Comparison of ENCODE assay signal across 14 cellular contexts in the genomic region with DNA sequence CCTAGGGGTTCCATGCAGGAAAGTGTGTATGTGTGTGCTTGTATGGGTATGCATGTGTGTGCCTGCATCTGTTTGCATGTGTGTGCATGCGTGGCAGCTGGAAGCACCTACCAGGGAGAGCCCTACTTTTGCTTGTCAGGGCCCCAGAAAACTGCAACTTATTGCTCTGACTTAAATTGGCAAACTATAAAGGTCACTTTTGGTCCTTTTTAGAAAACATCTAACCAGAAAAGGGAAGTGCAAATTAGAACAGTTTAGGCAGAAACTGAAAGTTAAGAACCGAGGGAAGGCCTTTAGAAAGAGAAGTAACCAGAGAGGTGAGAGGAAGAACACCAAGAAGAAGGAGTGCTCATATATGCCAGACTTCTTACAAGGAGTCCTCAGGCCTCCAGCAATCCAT. TPM values are rescaled to one million over a fixed set of nuclear protein-coding genes. Genes with fewer than 3 reads are reported as not detected.
DNase-seq lines count a peak whose midpoint lies in the region; ATAC-seq and TF ChIP-seq lines count a peak whose summit lies in the region.
"Had no signal": no experiment of that assay in that cellular context is flagged by ENCODE, and none has a peak within 500 bp of the region (broad histone marks: within the 10 kb centered on the region; RNA-seq: fewer than 3 reads in every experiment).

No MANE protein-coding gene starts in this region.

- H3K9ac ChIP-seq in SU-DHL-6 (ENCODE audit: low read length) (peak overlapping the region; percentile 32), neural progenitor cell (no peak overlapping the region)

- H3K4me2 ChIP-seq in SU-DHL-6 (ENCODE audit: low read depth, low read length, poor library complexity, severe bottlenecking): peak overlapping the region; percentile 53
- H3K4me2 ChIP-seq in osteoblast (ENCODE audit: insufficient read depth, low read length): no peak overlapping the region
- H3K4me2 ChIP-seq in neural progenitor cell: no peak overlapping the region

- H3K9me3 ChIP-seq in SU-DHL-6 (ENCODE audit: insufficient read depth, low read length) (0 out of 2 replicates have a peak, but pooled peaks cover under 1% of the 10 kb centered on the region), osteoblast (ENCODE audit: low read depth, low read length) (no peaks in the 10 kb centered on the region), neural progenitor cell (ENCODE audit: low read depth) (no peaks in the 10 kb centered on the region)
- H3K9me3 ChIP-seq: gastrocnemius medialis, SJSA1 had no signal

- in situ Hi-C loops in GM13976 (cut with MboI; ENCODE audit: low sequenced_read_pairs, unreplicated experiment): no loop called here

- no peaks in the 10 kb centered on the region for H3K36me3 Mint-ChIP-seq in neural progenitor cell

- H3K9me3 Mint-ChIP-seq in neural progenitor cell: peaks cover under 1% of the 10 kb centered on the region

- no peaks in the 10 kb centered on the region for H3K36me3 ChIP-seq in SU-DHL-6 (ENCODE audit: low read length)
- H3K36me3 ChIP-seq in osteoblast (ENCODE audit: insufficient read depth, low read length): no peaks in the 10 kb centered on the region
- H3K36me3 ChIP-seq in neural progenitor cell: no peaks in the 10 kb centered on the region
- H3K36me3 ChIP-seq: gastrocnemius medialis, SJSA1 had no signal

- H2AFZ ChIP-seq in SU-DHL-6 (ENCODE audit: low read depth, low read length, severe bottlenecking) (peak overlapping the region; percentile 49), osteoblast (ENCODE audit: low read length) (no peak overlapping the region), neural progenitor cell (replicated peaks) (no peak overlapping the region)

- ATAC-seq in GM21390 (IDR thresholded peaks at IDR 0.05; ENCODE audit: unreplicated experiment) (peak; percentile 96), HG03280 (IDR thresholded peaks at IDR 0.05; ENCODE audit: unreplicated experiment) (peak; percentile 85)
- ATAC-seq: gastrocnemius medialis had no signal

- H3K27ac Mint-ChIP-seq in neural progenitor cell: no peak overlapping the region

- H3K27me3 ChIP-seq in SU-DHL-6 (ENCODE audit: low read length) (no peaks in the 10 kb centered on the region), osteoblast (ENCODE audit: insufficient read depth, low read length) (no peaks in the 10 kb centered on the region), neural progenitor cell (no peaks in the 10 kb centered on the region)
- H3K27me3 ChIP-seq: gastrocnemius medialis, SJSA1 had no signal

- peaks cover 5% of the 10 kb centered on the region; the same call in 1 of the 2 replicates for H3F3A ChIP-seq in SU-DHL-6 (ENCODE audit: insufficient read depth)
- H3F3A ChIP-seq in neural progenitor cell (ENCODE audit: low read depth): no peaks in the 10 kb centered on the region

- no peaks in the 10 kb centered on the region for H4K20me1 ChIP-seq in SU-DHL-6 (ENCODE audit: low read depth, low read length)
- H4K20me1 ChIP-seq in osteoblast (ENCODE audit: insufficient read depth, low read length): no peaks in the 10 kb centered on the region
- no peaks in the 10 kb centered on the region for H4K20me1 ChIP-seq in neural progenitor cell (ENCODE audit: low read depth)

- H3K27me3 Mint-ChIP-seq in neural progenitor cell (ENCODE audit: insufficient read depth, low read depth): no peaks in the 10 kb centered on the region

- H3K4me3 ChIP-seq in SU-DHL-6 (ENCODE audit: insufficient read depth, low read length, poor library complexity, severe bottlenecking): peak overlapping the region; percentile 20
- H3K4me3 ChIP-seq in osteoblast (ENCODE audit: insufficient read depth, low read length): no peak overlapping the region
- H3K4me3 ChIP-seq in neural progenitor cell: no peak overlapping the region
- H3K4me3 ChIP-seq: gastrocnemius medialis, SJSA1 had no signal

- TF ChIP-seq CTCF in GM13976 (IDR thresholded peaks at IDR 0.05; ENCODE audit: borderline replicate concordance, control extremely low read depth, extremely low read depth, insufficient read depth, missing control alignments) (no peak), SU-DHL-6 (IDR thresholded peaks at IDR 0.05; ENCODE audit: insufficient read depth, low read length, poor library complexity, severe bottlenecking) (no peak), osteoblast (IDR thresholded peaks at IDR 0.05; ENCODE audit: extremely low read depth, low read depth, low read length) (no peak), neural progenitor cell (IDR thresholded peaks at IDR 0.05) (no peak)

- no peaks in the 10 kb centered on the region for H3K79me2 ChIP-seq in SU-DHL-6 (ENCODE audit: insufficient read depth, low read length)
- H3K79me2 ChIP-seq in osteoblast (ENCODE audit: insufficient read depth, low read length): no peaks in the 10 kb centered on the region
- H3K79me2 ChIP-seq in neural progenitor cell (ENCODE audit: low read depth): no peaks in the 10 kb centered on the region

- no peaks in the 10 kb centered on the region for H3K4me1 ChIP-seq in osteoblast (ENCODE audit: insufficient read depth, low read length)
- no peaks in the 10 kb centered on the region for H3K4me1 ChIP-seq in neural progenitor cell
- H3K4me1 ChIP-seq: SJSA1 had no signal

- no peaks in the 10 kb centered on the region for H3K4me1 Mint-ChIP-seq in neural progenitor cell

- DNase-seq in GM13976 (ENCODE audit: low spot score) (peak; percentile 19), cerebellar nuclear complex (lab: John Stamatoyannopoulos, UW) (no peak), osteoblast (ENCODE audit: insufficient read length, low spot score, missing footprints) (no peak), UCSD-AML1 (lab: John Stamatoyannopoulos, UW; ENCODE audit: unreplicated experiment) (no peak), neural progenitor cell (ENCODE audit: low spot score) (no peak)
- DNase-seq: amniotic stem cell; DMS 273 treated with DMSO at 0.1 percent for 48 hours; gastrocnemius medialis; occipital lobe; stimulated activated naive CD4-positive, alpha-beta T cell treated with Interleukin-2 at 50 U/mL for 16 hours had no signal

- H3K9me2 ChIP-seq in SU-DHL-6 (replicated peaks; ENCODE audit: insufficient read depth, low read length): no peaks in the 10 kb centered on the region

- H3K27ac ChIP-seq in SU-DHL-6 (ENCODE audit: low read depth, low read length) (peak overlapping the region; percentile 64), osteoblast (ENCODE audit: low read depth, low read length) (no peak overlapping the region), neural progenitor cell (no peak overlapping the region)
- H3K27ac ChIP-seq: gastrocnemius medialis, SJSA1 had no signal

- no peak overlapping the region for H3K4me3 Mint-ChIP-seq in neural progenitor cell

RNA-seq across cellular contexts. Expression of a gene that starts 32.5 kb away (rescaled TPM):
- total RNA-seq in osteoblast: not detected in 2 replicates
- 0.25 TPM in 1 of 2 replicates, not detected in the other for total RNA-seq in neural progenitor cell (ENCODE audit: low replicate concordance)
- total RNA-seq: SJSA1 had no signal
